13 cellular contexts compared by ENCODE assay signal in genomic region chr21:38268859-38269566, GRCh38. TPM values are rescaled to one million over a fixed set of nuclear protein-coding genes. Genes with fewer than 3 reads are reported as not detected.
DNase-seq lines count a peak whose midpoint lies in the region; ATAC-seq, FAIRE-seq and TF ChIP-seq lines count a peak whose summit lies in the region.
"Had no signal": no experiment of that assay in that cellular context is flagged by ENCODE, and none has a peak within 500 bp of the region (broad histone marks: within the 10 kb centered on the region; RNA-seq: fewer than 3 reads in every experiment).

No MANE protein-coding gene starts in this region.

- H3K9me3 Mint-ChIP-seq in GM23338: no peaks in the 10 kb centered on the region
- H3K9me3 Mint-ChIP-seq: activated B cell treated with CpG ODN at 0.5 μM for 24 hours had no signal

- TF ChIP-seq RAD21 in SK-N-SH (IDR thresholded peaks at IDR 0.05; ENCODE audit: low read length): no peak
- no peak for TF ChIP-seq RAD21 in GM12878 (IDR thresholded peaks at IDR 0.05; ENCODE audit: insufficient read depth, low read depth, low read length)

- POLR2A ChIA-PET in SK-N-SH (lab: Yijun Ruan, JAX) (no interaction called here), GM12878 (lab: Charles Lee) (interaction anchor here (1.5 kb wide), 1 partner anchor 20 kb away, joined by 6 read pairs; no protein-coding TSS in a partner anchor)

- TSS peak; percentile 94 for BruUV-seq in GM12878 (replicated peaks; lab: Mats Ljungman, UMichigan)

- H3F3A ChIP-seq in SK-N-SH (replicated peaks; ENCODE audit: insufficient read depth) (peaks cover 15% of the 10 kb centered on the region), GM23338 (replicated peaks; ENCODE audit: low read depth) (no peaks in the 10 kb centered on the region)

- in situ Hi-C loops in GM12878 (cut with MboI): loop anchor here (10.0 kb wide), 1 partner anchor 1014 kb away; no protein-coding TSS in a partner anchor

- peaks cover 6% of the 10 kb centered on the region; the same call in 2 of the 3 replicates for H3K4me1 Mint-ChIP-seq in GM23338
- H3K4me1 Mint-ChIP-seq: activated B cell treated with CpG ODN at 0.5 μM for 24 hours had no signal

- ATAC-seq in SK-N-SH treated with all-trans-retinoic acid at 6 μM for 48 hours (no peak), HG02763 (IDR thresholded peaks at IDR 0.05; ENCODE audit: unreplicated experiment) (peak; percentile 34), GM12878 (peak; percentile 68), left ventricle myocardium superior (no peak), GM23338 (no peak)
- ATAC-seq: HCT116 had no signal

- no peak for TF ChIP-seq POLR2A in GM12878 (IDR thresholded peaks at IDR 0.05; ENCODE audit: low read depth, low read length)

- SMC1A ChIA-PET in GM12878 (lab: Charles Lee; ENCODE audit: uncharacterized antibody, unreplicated experiment): interaction anchor here (0.6 to 9.0 kb wide), 12 partner anchors 21 to 556 kb away, joined by 3 to 57 read pairs (median 4); no protein-coding TSS in a partner anchor

- H3K27ac Mint-ChIP-seq in GM23338: no peak overlapping the region
- H3K27ac Mint-ChIP-seq: activated B cell treated with CpG ODN at 0.5 μM for 24 hours had no signal

- CTCF ChIA-PET in SK-N-SH (lab: Yijun Ruan, JAX): no interaction called here
- CTCF ChIA-PET in GM12878 (lab: Yijun Ruan, JAX): interaction anchor here (1.3 to 6.5 kb wide), 6 partner anchors 20 to 87 kb away, joined by 3 to 42 read pairs (median 8); no protein-coding TSS in a partner anchor

- no peak for TF ChIP-seq EP300 in SK-N-SH (IDR thresholded peaks at IDR 0.05; ENCODE audit: borderline replicate concordance in 1 of 2, low read depth in 1 of 2, low read length in 1 of 2)
- no peak for TF ChIP-seq EP300 in GM12878 (IDR thresholded peaks at IDR 0.05; ENCODE audit: borderline replicate concordance in 1 of 2, control insufficient read depth in 1 of 2, low read depth in 2 of 2, low read length in 2 of 2)

- H3K9me2 ChIP-seq in SK-N-SH (no peaks in the 10 kb centered on the region), GM23338 (ENCODE audit: insufficient read depth) (no peaks in the 10 kb centered on the region)

- H3K4me1 ChIP-seq in SK-N-SH (ENCODE audit: control insufficient read depth in 1 of 2, insufficient read depth in 2 of 2, low read depth in 1 of 2, low read length in 1 of 2) (no peaks in the 10 kb centered on the region), GM12878 (ENCODE audit: control insufficient read depth, insufficient read depth, low read length) (peaks cover 40% of the 10 kb centered on the region), GM23338 (ENCODE audit: insufficient read depth) (peaks cover 4% of the 10 kb centered on the region; the same call in 1 of the 2 replicates)

- H3K9ac ChIP-seq in SK-N-SH: no peak overlapping the region
- peak overlapping the region; percentile 70 for H3K9ac ChIP-seq in GM12878 (ENCODE audit: control insufficient read depth, insufficient read depth, low read length)

- H3K4me3 ChIP-seq in SK-N-SH (ENCODE audit: low read depth in 2 of 2, low read length in 1 of 2) (no peak overlapping the region), GM12878 (peak overlapping the region; percentile 32; the same call in 1 of the 2 replicates), skin epidermis (no peak overlapping the region), GM23338 (no peak overlapping the region)
- H3K4me3 ChIP-seq: thoracic aorta had no signal

- peak; percentile 27 for FAIRE-seq in GM12878 (lab: Jason Lieb, UNC)

- H3K27ac ChIP-seq in SK-N-SH (ENCODE audit: low read depth in 2 of 2, low read length in 1 of 2) (no peak overlapping the region), GM12878 (ENCODE audit: control insufficient read depth, insufficient read depth) (peak overlapping the region; percentile 96), skin epidermis (peak overlapping the region in 20 of 21 experiments; percentile 43 to 87 (median 76)), GM23338 (ENCODE audit: low read depth) (no peak overlapping the region)
- H3K27ac ChIP-seq: 22Rv1, thoracic aorta had no signal

- RAD21 ChIA-PET in GM12878 (lab: Charles Lee; ENCODE audit: unreplicated experiment): interaction anchor here (0.7 to 3.0 kb wide), 12 partner anchors 14 to 87 kb away, joined by 3 to 15 read pairs (median 4); no protein-coding TSS in a partner anchor

- no peaks in the 10 kb centered on the region for H3K36me3 Mint-ChIP-seq in GM23338 (ENCODE audit: low read depth)

- H3K27me3 Mint-ChIP-seq in GM23338 (ENCODE audit: insufficient read depth, low read depth, poor library complexity): peaks cover 3% of the 10 kb centered on the region
- H3K27me3 Mint-ChIP-seq: activated B cell treated with CpG ODN at 0.5 μM for 24 hours had no signal

- H3K4me2 ChIP-seq in SK-N-SH (no peak overlapping the region), GM12878 (ENCODE audit: control insufficient read depth, insufficient read depth) (peak overlapping the region; percentile 81), GM23338 (no peak overlapping the region)

- H3K9me3 ChIP-seq in SK-N-SH (no peaks in the 10 kb centered on the region), GM12878 (replicated peaks; ENCODE audit: control insufficient read depth, insufficient read depth, low read length) (no peaks in the 10 kb centered on the region; the same call in 2 of the 3 replicates)
- H3K9me3 ChIP-seq: thoracic aorta had no signal

- H4K20me1 ChIP-seq in SK-N-SH (ENCODE audit: insufficient read depth) (no peaks in the 10 kb centered on the region), GM12878 (ENCODE audit: control insufficient read depth, insufficient read depth) (no peaks in the 10 kb centered on the region), GM23338 (replicated peaks; ENCODE audit: insufficient read depth) (no peaks in the 10 kb centered on the region)

- H3K36me3 ChIP-seq in SK-N-SH (replicated peaks in 1 of 2; ENCODE audit: control insufficient read depth in 1 of 2, insufficient read depth in 2 of 2, low read length in 1 of 2): no peaks in the 10 kb centered on the region
- no peaks in the 10 kb centered on the region for H3K36me3 ChIP-seq in GM12878 (ENCODE audit: control insufficient read depth in 2 of 2, insufficient read depth in 2 of 2, low read length in 1 of 2)
- H3K36me3 ChIP-seq in GM23338 (ENCODE audit: insufficient read depth): no peaks in the 10 kb centered on the region
- H3K36me3 ChIP-seq: thoracic aorta had no signal

- H2AFZ ChIP-seq in SK-N-SH (ENCODE audit: low read depth): 0 out of 2 replicates have a peak overlapping the region, but pooled peaks have one; percentile 13
- H2AFZ ChIP-seq in GM12878 (ENCODE audit: control insufficient read depth, low read depth, low read length): no peak overlapping the region
- no peak overlapping the region; the same call in 1 of the 2 replicates for H2AFZ ChIP-seq in GM23338

- WGBS in SK-N-SH (ENCODE audit: low lambda C conversion rate): 59% methylated on average over 5 of the region's 5 CpGs
- under 1% methylated on average over 5 of the region's 5 CpGs for WGBS in GM12878 (ENCODE audit: insufficient coverage, insufficient replicate concordance, low lambda C conversion rate, missing lambda C conversion rate)

- no peak for DNase-seq in SK-N-SH
- DNase-seq in GM12878 (ENCODE audit: low read depth, low spot score): no peak
- DNase-seq in NCI-H510A treated with DMSO at 0.1 percent for 48 hours (lab: John Stamatoyannopoulos, UW): no peak
- no peak for DNase-seq in left ventricle myocardium superior
- no peak for DNase-seq in GM23338 (ENCODE audit: low spot score)
- DNase-seq: activated B cell treated with CpG ODN at 0.5 μM for 24 hours, foreskin melanocyte had no signal

- no peak overlapping the region for H3K4me3 Mint-ChIP-seq in GM23338
- H3K4me3 Mint-ChIP-seq: activated B cell treated with CpG ODN at 0.5 μM for 24 hours had no signal

- H3K27me3 ChIP-seq in SK-N-SH (ENCODE audit: insufficient read depth) (no peaks in the 10 kb centered on the region), GM12878 (replicated peaks in 1 of 2; ENCODE audit: control insufficient read depth in 2 of 2, insufficient read depth in 2 of 2, low read length in 1 of 2) (no peaks in the 10 kb centered on the region), GM23338 (ENCODE audit: insufficient read depth) (no peaks in the 10 kb centered on the region)

- TF ChIP-seq CTCF in SK-N-SH (IDR thresholded peaks at IDR 0.05): no peak
- TF ChIP-seq CTCF in GM12878 (IDR thresholded peaks at IDR 0.05 in 2 of 3, conservative IDR thresholded peaks at IDR 0.05 in 1 of 3; ENCODE audit: control insufficient read depth in 2 of 3, extremely low read depth in 1 of 3, insufficient read depth in 1 of 3, low read depth in 3 of 3, low read length in 3 of 3): no peak; a peak in 1 of 6 replicates
- no peak for TF ChIP-seq CTCF in GM23338 (conservative IDR thresholded peaks at IDR 0.05; ENCODE audit: low read depth in 2 of 2)

- intact Hi-C loops in GM12878 (cut with micrococcal nuclease; ENCODE audit: unreplicated experiment) (loop anchor here (1.0 to 5.0 kb wide), 4 partner anchors 22 to 83 kb away; no protein-coding TSS in a partner anchor), left ventricle myocardium superior (cut with micrococcal nuclease) (no loop called here)

- no peaks in the 10 kb centered on the region for H3K79me2 ChIP-seq in SK-N-SH (ENCODE audit: insufficient read depth)
- H3K79me2 ChIP-seq in GM12878 (ENCODE audit: control insufficient read depth, insufficient read depth, low read length): no peaks in the 10 kb centered on the region
- no peaks in the 10 kb centered on the region for H3K79me2 ChIP-seq in GM23338 (replicated peaks; ENCODE audit: insufficient read depth)

RNA-seq across cellular contexts. Expression of gene KCNJ15, which starts 12.2 kb away (rescaled TPM):
- polyA plus RNA-seq in SK-N-SH (2012; rRNA removed) (0.02 and 0.03 TPM in 2 replicates), GM12878 (2011; rRNA removed) (1.9 and 2.7 TPM in 2 replicates), GM12878 (2014; fragmentation: Illumina TruSeq; extraction: Trizol) (0.19 TPM in 1 of 2 replicates, not detected in the other), GM12878 (2014; fragmentation: Nextera tagmentation; extraction: Ambion mirVana) (under 1 TPM in 1 of 2 experiments, not detected in 1; 0.05 TPM), GM12878 (2014; rRNA removed) (0.16 TPM in 1 of 2 replicates, not detected in the other), GM12878 (2016; fragmentation: Nextera tagmentation; extraction: Ambion mirVana) (not detected), GM23338 (2016; fragmentation: Nextera tagmentation; extraction: Ambion mirVana) (not detected in 2 replicates)
- 0.06 and 0.08 TPM in 2 replicates for polyA plus RNA-seq in SK-N-SH (2012; cell fraction: cytosol; rRNA removed)
- polyA plus RNA-seq in SK-N-SH (2012; cell fraction: nucleus; rRNA removed): 0.04 TPM in 1 of 2 replicates, not detected in the other
- total RNA-seq in GM12878 (2013; cell fraction: nucleolus; rRNA removed): 0.33 and 0.91 TPM in 2 replicates
- total RNA-seq in GM12878 (2014; rRNA removed) (not detected in 2 replicates), GM12878 (2014; rRNA removed; fragmentation: Illumina TruSeq; extraction: Trizol) (not detected in 2 replicates), GM12878 (2021) (0.46 and 0.56 TPM in 2 replicates), left ventricle myocardium superior (0.72 TPM)
- polyA plus RNA-seq in GM12878 (2011; ENCODE audit: low read depth): not detected
- 1.5 and 1.8 TPM in 2 replicates for polyA plus RNA-seq in GM12878 (2011; cell fraction: cytosol; rRNA removed)
- 2.4 and 2.5 TPM in 2 replicates for polyA plus RNA-seq in GM12878 (2011; cell fraction: nucleus; rRNA removed)
- polyA plus RNA-seq in GM12878 (2012): 0.08 and 0.34 TPM in 2 replicates
- 3.7 and 4.2 TPM in 2 replicates for polyA minus RNA-seq in GM12878 (2011; rRNA and poly(A)+ RNA removed)
- polyA minus RNA-seq in GM12878 (2011; cell fraction: cytosol; rRNA and poly(A)+ RNA removed): 0.40 and 1.2 TPM in 2 replicates
- polyA minus RNA-seq in GM12878 (2011; cell fraction: nucleus; rRNA and poly(A)+ RNA removed): 0.24 and 0.57 TPM in 2 replicates
- total RNA-seq in GM23338 (2014; rRNA removed; shearing (Covaris generic)): not detected in 2 replicates
- total RNA-seq: activated B cell treated with CpG ODN at 0.5 μM for 24 hours had no signal

Comparison
In these comparisons a context has a peak if more than half of its experiments do, and no peak if none do; other contexts are left out.
1. H3K27ac ChIP-seq: peak in GM12878 (single experiment) and skin epidermis (20 of 21); none in SK-N-SH (0 of 2) and GM23338 (single experiment).
2. ATAC-seq: peak in HG02763 (single experiment) and GM12878 (single experiment); none in SK-N-SH treated with all-trans-retinoic acid at 6 μM for 48 hours (single experiment), left ventricle myocardium superior (single experiment) and GM23338 (single experiment).
3. Of the 26 proteins assayed by ChIP-seq in both GM12878 and SK-N-SH: peak only in GM12878: MXI1; only in SK-N-SH: none; in both: none; in neither: 25.